2 cellular contexts compared by ENCODE assay signal in genomic region chr18:21934766-21935015, GRCh38.
TF ChIP-seq lines count a peak whose summit lies in the region.

No MANE protein-coding gene starts in this region.

TF ChIP-seq in IMR-90, 13 proteins besides CTCF, POLR2A, EP300 and RAD21:
- TF ChIP-seq ELK1 (IDR thresholded peaks at IDR 0.05; ENCODE audit: borderline replicate concordance, low read depth, low read length): no peak
- TF ChIP-seq BHLHE40 (IDR thresholded peaks at IDR 0.05; ENCODE audit: low read depth, low read length): no peak
- TF ChIP-seq, protein P1, sequence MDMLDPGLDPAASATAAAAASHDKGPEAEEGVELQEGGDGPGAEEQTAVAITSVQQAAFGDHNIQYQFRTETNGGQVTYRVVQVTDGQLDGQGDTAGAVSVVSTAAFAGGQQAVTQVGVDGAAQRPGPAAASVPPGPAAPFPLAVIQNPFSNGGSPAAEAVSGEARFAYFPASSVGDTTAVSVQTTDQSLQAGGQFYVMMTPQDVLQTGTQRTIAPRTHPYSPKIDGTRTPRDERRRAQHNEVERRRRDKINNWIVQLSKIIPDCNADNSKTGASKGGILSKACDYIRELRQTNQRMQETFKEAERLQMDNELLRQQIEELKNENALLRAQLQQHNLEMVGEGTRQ (IDR thresholded peaks at IDR 0.05; ENCODE audit: low read depth, low read length): no peak
- no peak for TF ChIP-seq NFE2L2 (IDR thresholded peaks at IDR 0.05; ENCODE audit: low read depth, low read length)
- TF ChIP-seq MAZ (IDR thresholded peaks at IDR 0.05; ENCODE audit: borderline replicate concordance, low read depth, low read length): no peak
- no peak for TF ChIP-seq FOS (IDR thresholded peaks at IDR 0.05; ENCODE audit: low read depth, low read length)
TF ChIP-seq in IMR-90: peak in this region for 0.

TF ChIP-seq in SK-N-SH treated with all-trans-retinoic acid at 6 μM for 48 hours, 23 proteins besides CTCF, POLR2A, EP300 and RAD21 (continued from another document):
- TF ChIP-seq, protein P2, sequence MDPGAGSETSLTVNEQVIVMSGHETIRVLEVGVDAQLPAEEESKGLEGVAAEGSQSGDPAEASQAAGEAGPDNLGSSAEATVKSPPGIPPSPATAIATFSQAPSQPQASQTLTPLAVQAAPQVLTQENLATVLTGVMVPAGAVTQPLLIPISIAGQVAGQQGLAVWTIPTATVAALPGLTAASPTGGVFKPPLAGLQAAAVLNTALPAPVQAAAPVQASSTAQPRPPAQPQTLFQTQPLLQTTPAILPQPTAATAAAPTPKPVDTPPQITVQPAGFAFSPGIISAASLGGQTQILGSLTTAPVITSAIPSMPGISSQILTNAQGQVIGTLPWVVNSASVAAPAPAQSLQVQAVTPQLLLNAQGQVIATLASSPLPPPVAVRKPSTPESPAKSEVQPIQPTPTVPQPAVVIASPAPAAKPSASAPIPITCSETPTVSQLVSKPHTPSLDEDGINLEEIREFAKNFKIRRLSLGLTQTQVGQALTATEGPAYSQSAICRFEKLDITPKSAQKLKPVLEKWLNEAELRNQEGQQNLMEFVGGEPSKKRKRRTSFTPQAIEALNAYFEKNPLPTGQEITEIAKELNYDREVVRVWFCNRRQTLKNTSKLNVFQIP (CRISPR knock-in tag; IDR thresholded peaks at IDR 0.05; ENCODE audit: borderline replicate concordance, low read depth): no peak
- TF ChIP-seq RARB (CRISPR knock-in tag; IDR thresholded peaks at IDR 0.05) (no peak), CSDC2 (CRISPR knock-in tag; IDR thresholded peaks at IDR 0.05) (no peak), ZFP30 (CRISPR knock-in tag; IDR thresholded peaks at IDR 0.05) (no peak), ISL1 (CRISPR knock-in tag; IDR thresholded peaks at IDR 0.05) (no peak), OSR1 (CRISPR knock-in tag; IDR thresholded peaks at IDR 0.05) (no peak), PPARA (CRISPR knock-in tag; IDR thresholded peaks at IDR 0.05; ENCODE audit: borderline replicate concordance) (no peak), TOX (CRISPR knock-in tag; IDR thresholded peaks at IDR 0.05; ENCODE audit: borderline replicate concordance) (no peak), ARNTL (CRISPR knock-in tag; IDR thresholded peaks at IDR 0.05; ENCODE audit: borderline replicate concordance, low read depth) (no peak), PATZ1 (CRISPR knock-in tag; IDR thresholded peaks at IDR 0.05; ENCODE audit: borderline replicate concordance) (no peak), BACH2 (CRISPR knock-in tag; IDR thresholded peaks at IDR 0.05; ENCODE audit: borderline replicate concordance) (no peak), ESRRG (CRISPR knock-in tag; IDR thresholded peaks at IDR 0.05) (no peak), ZNF8 (CRISPR knock-in tag; IDR thresholded peaks at IDR 0.05) (no peak), SNAI2 (CRISPR knock-in tag; IDR thresholded peaks at IDR 0.05) (no peak), ZNF70 (CRISPR knock-in tag; IDR thresholded peaks at IDR 0.05) (no peak), ZFP3 (CRISPR knock-in tag; IDR thresholded peaks at IDR 0.05) (no peak)
- TF ChIP-seq, protein P3, sequence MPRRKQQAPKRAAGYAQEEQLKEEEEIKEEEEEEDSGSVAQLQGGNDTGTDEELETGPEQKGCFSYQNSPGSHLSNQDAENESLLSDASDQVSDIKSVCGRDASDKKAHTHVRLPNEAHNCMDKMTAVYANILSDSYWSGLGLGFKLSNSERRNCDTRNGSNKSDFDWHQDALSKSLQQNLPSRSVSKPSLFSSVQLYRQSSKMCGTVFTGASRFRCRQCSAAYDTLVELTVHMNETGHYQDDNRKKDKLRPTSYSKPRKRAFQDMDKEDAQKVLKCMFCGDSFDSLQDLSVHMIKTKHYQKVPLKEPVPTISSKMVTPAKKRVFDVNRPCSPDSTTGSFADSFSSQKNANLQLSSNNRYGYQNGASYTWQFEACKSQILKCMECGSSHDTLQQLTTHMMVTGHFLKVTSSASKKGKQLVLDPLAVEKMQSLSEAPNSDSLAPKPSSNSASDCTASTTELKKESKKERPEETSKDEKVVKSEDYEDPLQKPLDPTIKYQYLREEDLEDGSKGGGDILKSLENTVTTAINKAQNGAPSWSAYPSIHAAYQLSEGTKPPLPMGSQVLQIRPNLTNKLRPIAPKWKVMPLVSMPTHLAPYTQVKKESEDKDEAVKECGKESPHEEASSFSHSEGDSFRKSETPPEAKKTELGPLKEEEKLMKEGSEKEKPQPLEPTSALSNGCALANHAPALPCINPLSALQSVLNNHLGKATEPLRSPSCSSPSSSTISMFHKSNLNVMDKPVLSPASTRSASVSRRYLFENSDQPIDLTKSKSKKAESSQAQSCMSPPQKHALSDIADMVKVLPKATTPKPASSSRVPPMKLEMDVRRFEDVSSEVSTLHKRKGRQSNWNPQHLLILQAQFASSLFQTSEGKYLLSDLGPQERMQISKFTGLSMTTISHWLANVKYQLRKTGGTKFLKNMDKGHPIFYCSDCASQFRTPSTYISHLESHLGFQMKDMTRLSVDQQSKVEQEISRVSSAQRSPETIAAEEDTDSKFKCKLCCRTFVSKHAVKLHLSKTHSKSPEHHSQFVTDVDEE (CRISPR knock-in tag; IDR thresholded peaks at IDR 0.05): no peak
